25 cellular contexts compared by ENCODE assay signal in the genomic region with DNA sequence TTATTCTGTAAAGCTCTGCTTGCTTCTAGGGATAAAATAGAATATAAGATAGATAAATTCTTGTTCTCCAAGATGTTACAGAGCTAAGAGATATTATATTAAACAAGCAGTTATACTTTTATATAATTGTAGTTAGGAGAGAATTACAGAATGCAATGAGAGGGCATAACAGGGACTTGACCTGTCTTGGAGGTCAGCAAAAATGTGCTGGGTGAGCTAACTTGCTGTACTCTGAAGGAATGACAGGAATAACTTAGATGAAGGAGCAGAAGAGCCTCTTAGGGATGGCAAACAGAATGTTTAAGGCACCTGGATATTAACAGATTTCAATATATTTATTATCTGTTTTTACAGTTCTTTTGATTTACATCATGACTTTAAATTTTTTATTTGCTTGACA.
"Had no signal": no experiment of that assay in that cellular context is flagged by ENCODE, and none has a peak within 500 bp of the region (broad histone marks: within the 10 kb centered on the region; RNA-seq: fewer than 3 reads in every experiment).

No MANE protein-coding gene starts in this region.

- DNase-seq: colonic mucosa; cortex of kidney; dorsolateral prefrontal cortex; effector CD4-positive, alpha-beta T cell; effector CD8-positive, alpha-beta T cell; effector memory CD4-positive, alpha-beta T cell; effector memory CD8-positive, alpha-beta T cell; endodermal cell; erythroblast; esophagus squamous epithelium; foreskin fibroblast; foreskin keratinocyte; foreskin melanocyte; gastrocnemius medialis; glutamatergic neuron; head of caudate nucleus; heart left ventricle; heart right ventricle had no signal

- H3K4me1 ChIP-seq: colonic mucosa, esophagus squamous epithelium, foreskin keratinocyte, gastroesophageal sphincter had no signal

- ATAC-seq: effector memory CD8-positive, alpha-beta T cell; esophagus mucosa; foreskin keratinocyte; gastrocnemius medialis; gastroesophageal sphincter; heart left ventricle; heart right ventricle had no signal

- H3K27ac ChIP-seq: colonic mucosa, coronary artery, dorsolateral prefrontal cortex, epithelial cell of prostate, esophagus muscularis mucosa, esophagus squamous epithelium, foreskin keratinocyte, gastrocnemius medialis, gastroesophageal sphincter, heart left ventricle, heart right ventricle had no signal

- H3K27me3 ChIP-seq: colonic mucosa, dorsolateral prefrontal cortex, esophagus muscularis mucosa, esophagus squamous epithelium, foreskin keratinocyte, gastrocnemius medialis, gastroesophageal sphincter, heart left ventricle, heart right ventricle had no signal

- H3K4me3 ChIP-seq: colonic mucosa, coronary artery, dorsolateral prefrontal cortex, esophagus muscularis mucosa, esophagus squamous epithelium, gastrocnemius medialis, gastroesophageal sphincter, heart left ventricle, heart right ventricle had no signal

- H3K36me3 ChIP-seq: colonic mucosa had no signal

- H3K9me3 ChIP-seq: colonic mucosa, esophagus muscularis mucosa, esophagus squamous epithelium, gastrocnemius medialis, gastroesophageal sphincter had no signal

- FAIRE-seq: colon, endothelial cell of umbilical vein had no signal
